ENCODE assay signal across 8 cellular contexts in the genomic region with DNA sequence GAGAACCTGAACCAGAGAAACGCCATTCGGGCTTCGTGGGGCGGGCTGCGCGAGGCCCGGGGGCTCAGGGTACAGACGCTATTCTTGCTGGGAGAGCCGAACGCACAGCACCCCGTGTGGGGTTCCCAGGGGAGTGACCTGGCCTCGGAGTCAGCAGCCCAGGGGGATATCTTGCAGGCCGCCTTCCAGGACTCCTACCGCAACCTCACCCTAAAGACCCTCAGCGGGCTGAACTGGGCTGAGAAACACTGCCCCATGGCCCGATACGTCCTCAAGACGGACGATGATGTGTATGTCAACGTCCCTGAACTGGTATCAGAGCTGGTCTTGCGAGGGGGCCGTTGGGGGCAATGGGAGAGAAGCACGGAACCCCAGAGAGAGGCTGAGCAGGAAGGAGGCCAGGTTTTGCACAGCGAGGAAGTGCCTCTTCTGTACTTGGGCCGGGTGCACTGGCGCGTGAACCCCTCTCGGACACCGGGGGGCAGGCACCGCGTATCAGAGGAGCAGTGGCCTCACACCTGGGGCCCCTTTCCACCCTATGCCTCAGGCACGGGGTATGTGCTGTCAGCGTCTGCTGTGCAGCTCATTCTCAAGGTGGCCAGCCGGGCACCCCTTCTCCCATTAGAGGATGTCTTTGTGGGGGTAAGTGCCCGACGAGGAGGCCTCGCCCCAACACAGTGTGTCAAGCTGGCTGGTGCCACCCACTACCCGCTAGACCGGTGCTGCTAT. TPM values are rescaled to one million over a fixed set of nuclear protein-coding genes. Genes with fewer than 3 reads are reported as not detected.
DNase-seq lines count a peak whose midpoint lies in the region; ATAC-seq, FAIRE-seq and TF ChIP-seq lines count a peak whose summit lies in the region.

No MANE protein-coding gene starts in this region.

- H2AFZ ChIP-seq in GM23248 (no peak overlapping the region), endothelial cell of umbilical vein (ENCODE audit: low read depth, low read length) (no peak overlapping the region)

- H3F3A ChIP-seq in GM23248 (ENCODE audit: insufficient read depth): peaks cover 56% of the 10 kb centered on the region

- peak; percentile 12 for FAIRE-seq in endothelial cell of umbilical vein (lab: Jason Lieb, UNC)

- H3K9me2 ChIP-seq in GM23248 (ENCODE audit: insufficient read depth): no peaks in the 10 kb centered on the region

- H3K4me2 ChIP-seq in BLaER1 (peak overlapping the region; percentile 99), GM23248 (ENCODE audit: unreplicated experiment) (no peak overlapping the region), endothelial cell of umbilical vein (ENCODE audit: insufficient read depth, low read length) (peak overlapping the region; percentile 32)

- H3K36me3 ChIP-seq in BLaER1 (peaks cover 88% of the 10 kb centered on the region), GM23248 (ENCODE audit: low read depth) (peaks cover 41% of the 10 kb centered on the region), WERI-Rb-1 (peaks cover 82% of the 10 kb centered on the region), endothelial cell of umbilical vein (ENCODE audit: control insufficient read depth in 2 of 2, extremely low read depth in 1 of 2, insufficient read depth in 2 of 2, low read length in 2 of 2) (peaks cover 8 to 39% of the 10 kb centered on the region in 2 experiments)

- H3K9ac ChIP-seq in BLaER1 (peak overlapping the region; percentile 98), GM23248 (peak overlapping the region; percentile 88), endothelial cell of umbilical vein (replicated peaks; ENCODE audit: extremely low read depth, insufficient read depth, low read length) (no peak overlapping the region)

- H4K20me1 ChIP-seq in BLaER1 (peaks cover 77% of the 10 kb centered on the region), GM23248 (ENCODE audit: insufficient read depth) (peaks cover 4% of the 10 kb centered on the region; the same call in 1 of the 2 replicates), endothelial cell of umbilical vein (replicated peaks; ENCODE audit: control insufficient read depth, extremely low read depth, insufficient read depth, low read length) (peaks cover 1% of the 10 kb centered on the region)

- no peaks in the 10 kb centered on the region for H3K9me3 Mint-ChIP-seq in neural crest cell

- H3K4me1 ChIP-seq in BLaER1 (peaks cover 73% of the 10 kb centered on the region), GM23248 (ENCODE audit: insufficient read depth) (peaks cover 35% of the 10 kb centered on the region), endothelial cell of umbilical vein (ENCODE audit: control insufficient read depth, extremely low read depth, insufficient read depth, low read length) (peaks cover 39% of the 10 kb centered on the region)

- H3K27ac Mint-ChIP-seq in neural crest cell (ENCODE audit: unreplicated experiment): no peak overlapping the region

- H3K9me3 ChIP-seq in BLaER1 (no peaks in the 10 kb centered on the region), GM23248 (ENCODE audit: low read depth) (no peaks in the 10 kb centered on the region), WERI-Rb-1 (ENCODE audit: severe bottlenecking) (no peaks in the 10 kb centered on the region), endothelial cell of umbilical vein (replicated peaks; ENCODE audit: control insufficient read depth, insufficient read depth, low read length) (no peaks in the 10 kb centered on the region)

- peak overlapping the region; percentile 89 for H3K4me3 Mint-ChIP-seq in neural crest cell

- BruUV-seq in endothelial cell of umbilical vein (replicated peaks; lab: Mats Ljungman, UMichigan): no TSS peak

- H3K9me1 ChIP-seq in endothelial cell of umbilical vein (replicated peaks; ENCODE audit: control insufficient read depth, extremely low read depth, insufficient read depth, low read length): no peaks in the 10 kb centered on the region

- H3K27ac ChIP-seq in BLaER1 (peak overlapping the region; percentile 89), GM23248 (peak overlapping the region; percentile 40), WERI-Rb-1 (peak overlapping the region; percentile 82), endothelial cell of umbilical vein (ENCODE audit: insufficient read depth, low read depth, low read length) (no peak overlapping the region)

- DNase-seq in GM23248 (peak; percentile 19), WERI-Rb-1 (peak; percentile 69), endothelial cell of umbilical vein (ENCODE audit: low read depth, low spot score) (no peak), neural crest cell (ENCODE audit: low read depth, low spot score) (no peak), DMS53 (lab: John Stamatoyannopoulos, UW) (no peak), DMS153 (lab: John Stamatoyannopoulos, UW) (no peak)

- peaks cover 37% of the 10 kb centered on the region for H3K79me2 ChIP-seq in GM23248 (ENCODE audit: insufficient read depth)
- peaks cover 30% of the 10 kb centered on the region for H3K79me2 ChIP-seq in endothelial cell of umbilical vein (ENCODE audit: control insufficient read depth, insufficient read depth, low read length)

- CTCF ChIA-PET in endothelial cell of umbilical vein (lab: Charles Lee): interaction anchor here (0.5 to 4.0 kb wide), 18 partner anchors 10 to 148 kb away, joined by 3 to 39 read pairs (median 4); a partner anchor contains a TSS

- peak overlapping the region; percentile 81 for H3K4me3 ChIP-seq in BLaER1
- H3K4me3 ChIP-seq in GM23248: peak overlapping the region; percentile 61
- peak overlapping the region; percentile 66 for H3K4me3 ChIP-seq in WERI-Rb-1 (ENCODE audit: low read depth, low read length)
- peak overlapping the region in 1 of 3 experiments; percentile 53 for H3K4me3 ChIP-seq in endothelial cell of umbilical vein (replicated peaks in 1 of 3; ENCODE audit: insufficient read depth in 1 of 3, low read depth in 1 of 3, low read length in 3 of 3)

- no peak for ATAC-seq in HG03378 (IDR thresholded peaks at IDR 0.05; ENCODE audit: unreplicated experiment)

- in situ Hi-C loops in GM23248 (cut with MboI): no loop called here

- POLR2A ChIA-PET in endothelial cell of umbilical vein (lab: Charles Lee): interaction anchor here (1.0 to 2.3 kb wide), 3 partner anchors 20 to 306 kb away, joined by 4 to 8 read pairs (median 5); no protein-coding TSS in a partner anchor

- H3K36me3 Mint-ChIP-seq in neural crest cell (ENCODE audit: low read depth): peaks cover 10% of the 10 kb centered on the region

- TF ChIP-seq CTCF in WERI-Rb-1 (IDR thresholded peaks at IDR 0.05; ENCODE audit: low read depth, low read length): peak; percentile 45; the same call in 1 of the 2 replicates
- TF ChIP-seq CTCF in endothelial cell of umbilical vein (IDR thresholded peaks at IDR 0.05; ENCODE audit: extremely low read depth in 1 of 2, insufficient read depth in 1 of 2, low read depth in 1 of 2, low read length in 2 of 2): no peak
- no peak for TF ChIP-seq CTCF in neural crest cell (conservative IDR thresholded peaks at IDR 0.05)

- 70 to 74% methylated on average over 37 to 39 of the region's 39 CpGs for WGBS in GM23248 (ENCODE audit: low coverage in 1 of 2, low lambda C conversion rate in 2 of 2, missing lambda C conversion rate in 2 of 2), 2 experiments

- H3K4me1 Mint-ChIP-seq in neural crest cell: peaks cover 44% of the 10 kb centered on the region

- intact Hi-C loops in endothelial cell of umbilical vein (cut with micrococcal nuclease): loop anchor here (2.0 kb wide), 1 partner anchor 35 kb away; no protein-coding TSS in a partner anchor

- H3K27me3 Mint-ChIP-seq in neural crest cell (ENCODE audit: low read depth): no peaks in the 10 kb centered on the region

- dilution Hi-C loops in endothelial cell of umbilical vein (cut with MboI; ENCODE audit: extremely low pct_ligation_motif_present, low sequenced_read_pairs): no loop called here

- H3K27me3 ChIP-seq in BLaER1: no peaks in the 10 kb centered on the region
- H3K27me3 ChIP-seq in GM23248 (replicated peaks; ENCODE audit: insufficient read depth): no peaks in the 10 kb centered on the region
- H3K27me3 ChIP-seq in WERI-Rb-1 (ENCODE audit: insufficient read depth, low read depth, severe bottlenecking): no peaks in the 10 kb centered on the region
- H3K27me3 ChIP-seq in endothelial cell of umbilical vein (ENCODE audit: control insufficient read depth in 2 of 2, insufficient read depth in 2 of 2, low read length in 2 of 2): no peaks in the 10 kb centered on the region

- TF ChIP-seq POLR2A in endothelial cell of umbilical vein (IDR thresholded peaks at IDR 0.05; ENCODE audit: low read depth, low read length): no peak

RNA-seq across cellular contexts. Expression of a gene that starts 0.9 kb away (rescaled TPM):
- total RNA-seq in GM23248 (2014; rRNA removed; shearing (Covaris generic)): 2.6 and 2.7 TPM in 2 replicates
- polyA plus RNA-seq in GM23248 (2016; fragmentation: Nextera tagmentation; extraction: Ambion mirVana) (2.4 and 2.7 TPM in 2 replicates), endothelial cell of umbilical vein (5.6 and 7.6 TPM in 2 replicates)
- total RNA-seq in endothelial cell of umbilical vein (4.1 and 4.5 TPM in 2 replicates), neural crest cell (2.0 and 2.8 TPM in 2 replicates)
- 2.6 and 4.7 TPM in 2 replicates for polyA plus RNA-seq in endothelial cell of umbilical vein (2011; cell fraction: cytosol; rRNA removed)
- 1.5 and 2.0 TPM in 2 replicates for polyA plus RNA-seq in endothelial cell of umbilical vein (2011; cell fraction: nucleus; rRNA removed)
- polyA plus RNA-seq in endothelial cell of umbilical vein (2012): 1.3 and 1.5 TPM in 2 replicates
- 4.4 and 5.1 TPM in 2 replicates for polyA minus RNA-seq in endothelial cell of umbilical vein
- polyA minus RNA-seq in endothelial cell of umbilical vein (2011; cell fraction: cytosol; rRNA and poly(A)+ RNA removed): 1.8 TPM
- 3.4 and 4.7 TPM in 2 replicates for polyA minus RNA-seq in endothelial cell of umbilical vein (2011; cell fraction: nucleus; rRNA and poly(A)+ RNA removed)

RNA-seq across cellular contexts. Expression of a gene that starts 6.0 kb away (rescaled TPM):
- total RNA-seq in GM23248 (2014; rRNA removed; shearing (Covaris generic)): 2,521 and 3,021 TPM in 2 replicates
- 1,848 and 1,924 TPM in 2 replicates for polyA plus RNA-seq in GM23248 (2016; fragmentation: Nextera tagmentation; extraction: Ambion mirVana)
- 2,193 and 2,336 TPM in 2 replicates for total RNA-seq in endothelial cell of umbilical vein
- polyA plus RNA-seq in endothelial cell of umbilical vein: 4,861 and 5,541 TPM in 2 replicates
- polyA plus RNA-seq in endothelial cell of umbilical vein (2011; cell fraction: cytosol; rRNA removed): 7,007 and 7,014 TPM in 2 replicates
- polyA plus RNA-seq in endothelial cell of umbilical vein (2011; cell fraction: nucleus; rRNA removed): 1,795 and 1,961 TPM in 2 replicates
- 4,512 and 4,549 TPM in 2 replicates for polyA plus RNA-seq in endothelial cell of umbilical vein (2012)
- polyA minus RNA-seq in endothelial cell of umbilical vein: 1,989 and 2,282 TPM in 2 replicates
- polyA minus RNA-seq in endothelial cell of umbilical vein (2011; cell fraction: cytosol; rRNA and poly(A)+ RNA removed): 1,001 TPM
- polyA minus RNA-seq in endothelial cell of umbilical vein (2011; cell fraction: nucleus; rRNA and poly(A)+ RNA removed): 146 and 178 TPM in 2 replicates
- total RNA-seq in neural crest cell: 2,299 and 2,407 TPM in 2 replicates

RNA-seq across cellular contexts. Expression of a gene that starts 6.2 kb away (rescaled TPM):
- total RNA-seq in GM23248 (2014; rRNA removed; shearing (Covaris generic)): 32.3 and 38.8 TPM in 2 replicates
- polyA plus RNA-seq in GM23248 (2016; fragmentation: Nextera tagmentation; extraction: Ambion mirVana) (33.9 and 35.3 TPM in 2 replicates), endothelial cell of umbilical vein (112 and 132 TPM in 2 replicates)
- total RNA-seq in endothelial cell of umbilical vein (43.8 and 49.2 TPM in 2 replicates), neural crest cell (53.2 and 57.3 TPM in 2 replicates)
- 46.6 and 50.0 TPM in 2 replicates for polyA plus RNA-seq in endothelial cell of umbilical vein (2011; cell fraction: cytosol; rRNA removed)
- polyA plus RNA-seq in endothelial cell of umbilical vein (2011; cell fraction: nucleus; rRNA removed): 401 and 420 TPM in 2 replicates
- 25.9 and 35.2 TPM in 2 replicates for polyA plus RNA-seq in endothelial cell of umbilical vein (2012)
- 161 and 169 TPM in 2 replicates for polyA minus RNA-seq in endothelial cell of umbilical vein
- polyA minus RNA-seq in endothelial cell of umbilical vein (2011; cell fraction: cytosol; rRNA and poly(A)+ RNA removed): 36.9 TPM
- polyA minus RNA-seq in endothelial cell of umbilical vein (2011; cell fraction: nucleus; rRNA and poly(A)+ RNA removed): 105 and 144 TPM in 2 replicates

RNA-seq across cellular contexts. Expression of a gene that starts 11.2 kb away (rescaled TPM):
- total RNA-seq in GM23248 (2014; rRNA removed; shearing (Covaris generic)): 64.4 and 81.9 TPM in 2 replicates
- 79.4 and 90.9 TPM in 2 replicates for polyA plus RNA-seq in GM23248 (2016; fragmentation: Nextera tagmentation; extraction: Ambion mirVana)
- 66.9 and 71.2 TPM in 2 replicates for total RNA-seq in endothelial cell of umbilical vein
- 53.9 and 61.4 TPM in 2 replicates for polyA plus RNA-seq in endothelial cell of umbilical vein
- 48.5 and 53.8 TPM in 2 replicates for polyA plus RNA-seq in endothelial cell of umbilical vein (2011; cell fraction: cytosol; rRNA removed)
- 142 and 147 TPM in 2 replicates for polyA plus RNA-seq in endothelial cell of umbilical vein (2011; cell fraction: nucleus; rRNA removed)
- polyA plus RNA-seq in endothelial cell of umbilical vein (2012): 45.7 and 54.4 TPM in 2 replicates
- polyA minus RNA-seq in endothelial cell of umbilical vein: 67.6 and 70.8 TPM in 2 replicates
- polyA minus RNA-seq in endothelial cell of umbilical vein (2011; cell fraction: cytosol; rRNA and poly(A)+ RNA removed): 59.2 TPM
- 36.8 and 37.1 TPM in 2 replicates for polyA minus RNA-seq in endothelial cell of umbilical vein (2011; cell fraction: nucleus; rRNA and poly(A)+ RNA removed)
- total RNA-seq in neural crest cell: 54.5 and 60.6 TPM in 2 replicates

RNA-seq across cellular contexts. Expression of a gene that starts 11.6 kb away (rescaled TPM):
- total RNA-seq in GM23248 (2014; rRNA removed; shearing (Covaris generic)): 31.9 and 38.7 TPM in 2 replicates
- polyA plus RNA-seq in GM23248 (2016; fragmentation: Nextera tagmentation; extraction: Ambion mirVana) (7.9 and 9.1 TPM in 2 replicates), endothelial cell of umbilical vein (27.5 and 31.0 TPM in 2 replicates)
- total RNA-seq in endothelial cell of umbilical vein (52.3 and 63.5 TPM in 2 replicates), neural crest cell (54.9 and 61.4 TPM in 2 replicates)
- polyA plus RNA-seq in endothelial cell of umbilical vein (2011; cell fraction: cytosol; rRNA removed): 51.3 and 61.3 TPM in 2 replicates
- 35.2 and 48.3 TPM in 2 replicates for polyA plus RNA-seq in endothelial cell of umbilical vein (2011; cell fraction: nucleus; rRNA removed)
- 85.6 and 86.7 TPM in 2 replicates for polyA plus RNA-seq in endothelial cell of umbilical vein (2012)
- polyA minus RNA-seq in endothelial cell of umbilical vein: 20.6 and 22.2 TPM in 2 replicates
- 13.7 TPM for polyA minus RNA-seq in endothelial cell of umbilical vein (2011; cell fraction: cytosol; rRNA and poly(A)+ RNA removed)
- 9.4 and 17.9 TPM in 2 replicates for polyA minus RNA-seq in endothelial cell of umbilical vein (2011; cell fraction: nucleus; rRNA and poly(A)+ RNA removed)

Comparison
In these comparisons a context has a peak if more than half of its experiments do, and no peak if none do; other contexts are left out.
1. DNase-seq: peak in GM23248 (single experiment) and WERI-Rb-1 (single experiment); none in endothelial cell of umbilical vein (single experiment), neural crest cell (single experiment), DMS53 (single experiment) and DMS153 (single experiment).